ENCODE assay signal across 8 cellular contexts in the genomic region with DNA sequence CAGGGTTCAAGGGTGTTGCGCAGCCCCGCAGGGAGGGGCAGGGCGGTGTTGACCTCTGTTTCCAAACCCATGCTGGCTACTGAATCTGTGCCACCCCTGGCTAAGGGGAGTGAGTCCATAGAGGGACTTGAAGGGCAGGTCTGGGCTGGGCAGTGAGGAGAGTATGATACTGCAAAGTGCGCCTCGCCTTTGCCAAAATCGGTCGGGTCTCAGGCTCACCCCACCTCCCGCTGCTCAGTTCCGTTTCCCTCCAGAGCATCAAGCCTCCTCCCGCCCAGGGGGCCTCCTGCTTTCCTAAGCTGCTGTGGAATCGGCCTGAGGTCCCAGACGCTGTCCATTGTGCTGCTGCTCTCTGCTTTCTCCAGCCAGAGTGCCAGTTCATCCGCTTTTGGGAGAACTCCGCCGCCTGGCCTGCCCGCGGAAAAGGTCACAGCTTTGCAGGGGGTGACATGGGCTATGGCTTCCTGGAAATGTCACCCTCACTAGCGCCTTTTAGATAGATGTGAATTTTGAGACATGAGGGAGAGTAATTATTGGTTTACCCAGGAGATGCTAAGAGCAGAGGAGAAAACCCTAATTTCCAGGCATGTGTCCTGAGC.
DNase-seq lines count a peak whose midpoint lies in the region; ATAC-seq and TF ChIP-seq lines count a peak whose summit lies in the region.

No MANE protein-coding gene starts in this region.

- peak overlapping the region; percentile 91 for H3K4me2 ChIP-seq in Karpas-422 (ENCODE audit: low read depth, low read length, poor library complexity, severe bottlenecking)

- DNase-seq in AG09309 (ENCODE audit: low read depth) (no peak), Karpas-422 (peak; percentile 56), ascending aorta (ENCODE audit: low spot score in 2 of 2) (no peak), iPS DF 6.9 (ENCODE audit: low read depth, low spot score) (no peak), DMS114 treated with DMSO at 0.1 percent for 48 hours (lab: John Stamatoyannopoulos, UW; ENCODE audit: unreplicated experiment) (no peak)

- H4K20me1 ChIP-seq in Karpas-422 (ENCODE audit: insufficient read depth, low read depth, low read length): peaks cover 3% of the 10 kb centered on the region; the same call in 1 of the 2 replicates

- H3K4me1 ChIP-seq in Karpas-422 (ENCODE audit: low read length): peaks cover 17% of the 10 kb centered on the region
- H3K4me1 ChIP-seq in ascending aorta: peaks cover 5 to 12% of the 10 kb centered on the region in 2 donors
- H3K4me1 ChIP-seq in iPS DF 6.9 (ENCODE audit: control insufficient read depth, insufficient read depth, low read length): no peaks in the 10 kb centered on the region; the same call in 1 of the 2 replicates
- peaks cover 13 to 21% (median 17%) of the 10 kb centered on the region in 3 donors for H3K4me1 ChIP-seq in skeletal muscle tissue (ENCODE audit: control insufficient read depth in 3 of 3, insufficient read depth in 3 of 3, low read length in 3 of 3)

- ATAC-seq in GM19328 (IDR thresholded peaks at IDR 0.05; ENCODE audit: unreplicated experiment) (peak; percentile 13), GM19463 (IDR thresholded peaks at IDR 0.05; ENCODE audit: unreplicated experiment) (no peak)

- TF ChIP-seq CTCF in AG09309 (IDR thresholded peaks at IDR 0.05; ENCODE audit: control insufficient read depth, insufficient read depth, low read depth, low read length, missing control alignments): no peak
- TF ChIP-seq CTCF in ascending aorta (IDR thresholded peaks at IDR 0.05): no peak

- no CpG with 5 or more reads among the region's 18 CpGs for WGBS in iPS DF 6.9 (ENCODE audit: insufficient coverage, insufficient read length)

- peak overlapping the region; percentile 84 for H3K4me3 ChIP-seq in AG09309 (ENCODE audit: control insufficient read depth, low read depth, low read length)
- H3K4me3 ChIP-seq in Karpas-422 (ENCODE audit: low read length): peak overlapping the region; percentile 82
- H3K4me3 ChIP-seq in ascending aorta: peak overlapping the region; percentile 87 to 88
- H3K4me3 ChIP-seq in iPS DF 6.9 (ENCODE audit: low read length): peak overlapping the region; percentile 71
- peak overlapping the region; percentile 87 to 100 (median 99) for H3K4me3 ChIP-seq in skeletal muscle tissue (ENCODE audit: low read length in 3 of 3)

- H3K9ac ChIP-seq in Karpas-422 (ENCODE audit: low read length) (peak overlapping the region; percentile 90), skeletal muscle tissue (ENCODE audit: low read depth in 1 of 3, low read length in 3 of 3) (peak overlapping the region; percentile 76 to 96 (median 94))

- H2AFZ ChIP-seq in Karpas-422 (ENCODE audit: low read length): no peak overlapping the region

- peaks cover 48% of the 10 kb centered on the region for H3K36me3 ChIP-seq in Karpas-422 (ENCODE audit: insufficient read depth, low read length)
- H3K36me3 ChIP-seq in ascending aorta: peaks cover 0 to 2% of the 10 kb centered on the region in 2 donors
- no peaks in the 10 kb centered on the region for H3K36me3 ChIP-seq in iPS DF 6.9 (ENCODE audit: control insufficient read depth, insufficient read depth, low read length)
- peaks cover 0 to 2% (median 0%) of the 10 kb centered on the region in 3 donors for H3K36me3 ChIP-seq in skeletal muscle tissue (ENCODE audit: control insufficient read depth in 3 of 3, insufficient read depth in 3 of 3, low read length in 3 of 3)

- peak overlapping the region; percentile 69; the same call in 1 of the 2 replicates for H3K27ac ChIP-seq in Karpas-422 (ENCODE audit: low read length)
- peak overlapping the region; percentile 86 to 89 for H3K27ac ChIP-seq in ascending aorta
- no peak overlapping the region for H3K27ac ChIP-seq in iPS DF 6.9 (ENCODE audit: low read length)
- peak overlapping the region; percentile 93 for H3K27ac ChIP-seq in skeletal muscle tissue (ENCODE audit: low read depth, low read length)

- H3K27me3 ChIP-seq in Karpas-422 (ENCODE audit: low read length) (no peaks in the 10 kb centered on the region), ascending aorta (no peaks in the 10 kb centered on the region), iPS DF 6.9 (ENCODE audit: control insufficient read depth, insufficient read depth, low read length) (no peaks in the 10 kb centered on the region), skeletal muscle tissue (ENCODE audit: control insufficient read depth in 3 of 3, insufficient read depth in 3 of 3, low read length in 3 of 3) (no peaks in the 10 kb centered on the region)

- H3K79me2 ChIP-seq in Karpas-422 (ENCODE audit: low read length): peaks cover 78% of the 10 kb centered on the region

- H3K9me2 ChIP-seq in Karpas-422 (replicated peaks; ENCODE audit: insufficient read depth, low read length): no peaks in the 10 kb centered on the region

- intact Hi-C loops in ascending aorta (cut with DNase I): no loop called here

- H3K9me3 ChIP-seq in Karpas-422 (ENCODE audit: low read length): peaks cover 6% of the 10 kb centered on the region; the same call in 1 of the 2 replicates
- H3K9me3 ChIP-seq in ascending aorta: no peaks in the 10 kb centered on the region
- H3K9me3 ChIP-seq in iPS DF 6.9 (ENCODE audit: control insufficient read depth, insufficient read depth, low read length): no peaks in the 10 kb centered on the region
- no peaks in the 10 kb centered on the region for H3K9me3 ChIP-seq in skeletal muscle tissue (ENCODE audit: control insufficient read depth in 3 of 3, low read length in 3 of 3)
